18 cellular contexts compared by ENCODE assay signal in genomic region chrX:2478546-2479419, GRCh38.
"Had no signal": no experiment of that assay in that cellular context is flagged by ENCODE, and none has a peak within 500 bp of the region (broad histone marks: within the 10 kb centered on the region; RNA-seq: fewer than 3 reads in every experiment).

No MANE protein-coding gene starts in this region.

- H3K36me3 ChIP-seq: breast epithelium, thyroid gland had no signal

- H3K4me3 ChIP-seq: breast epithelium, thyroid gland had no signal

- H3K27ac ChIP-seq: breast epithelium, epithelial cell of prostate, thyroid gland had no signal

- DNase-seq: activated CD4-positive, alpha-beta T cell treated with anti-CD3 and anti-CD28 coated beads, Interleukin-2, amount 10 ng/mL, durations not matched to agents 7 days and 5 days; activated CD8-positive, alpha-beta memory T cell treated with anti-CD3 and anti-CD28 coated beads for 24 hours; activated CD8-positive, alpha-beta memory T cell treated with anti-CD3 and anti-CD28 coated beads, Interleukin-2, amount 50 U/mL, for 48 hours; activated effector memory CD4-positive, alpha-beta T cell treated with Interleukin-2 at 50 U/mL for 16 hours; activated naive CD4-positive, alpha-beta T cell treated with anti-CD3 and anti-CD28 coated beads, Interleukin-2, amount 10 ng/mL, durations not matched to agents 7 days and 5 days; activated T-cell treated with anti-CD3 and anti-CD28 coated beads, Interleukin-2, amount 50 U/mL, for 48 hours; foreskin fibroblast; left cardiac atrium; natural killer cell; stimulated activated CD8-positive, alpha-beta memory T cell treated with anti-CD3 and anti-CD28 coated beads, Interleukin-4, amount 100 ng/mL, for 48 hours; stimulated activated naive CD4-positive, alpha-beta T cell; T1000; thyroid gland had no signal

- FAIRE-seq: astrocyte, urothelium cell line had no signal

- H3K9me3 ChIP-seq: breast epithelium, thyroid gland had no signal

- ATAC-seq: activated CD4-positive, CD25-positive, alpha-beta regulatory T cell treated with anti-CD3 and anti-CD28 coated beads, Interleukin-2, amount 50 U/mL, for 24 hours; left cardiac atrium; natural killer cell had no signal

- H3K27me3 ChIP-seq: breast epithelium, thyroid gland had no signal

- H3K4me1 ChIP-seq: breast epithelium had no signal
